Comparison of ENCODE assay signal across 8 cellular contexts in the genomic region with DNA sequence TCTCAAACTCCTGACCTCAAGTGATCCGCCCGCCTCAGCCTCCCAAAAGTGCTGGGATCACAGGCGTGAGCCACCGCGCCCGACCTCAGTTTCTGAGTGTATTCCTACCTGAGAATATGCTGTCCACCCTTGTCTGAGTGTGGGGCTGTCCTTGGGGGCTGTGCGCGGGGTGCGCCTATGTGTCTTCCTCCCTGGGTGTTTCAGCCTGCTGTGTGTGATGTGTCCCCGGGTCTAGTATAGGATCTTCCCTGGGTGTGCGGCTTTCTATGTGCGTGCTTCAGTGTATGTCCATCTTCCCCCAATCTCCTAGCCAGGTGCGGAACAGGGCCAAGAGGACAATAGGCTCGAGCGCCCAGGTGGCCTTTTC. TPM values are rescaled to one million over a fixed set of nuclear protein-coding genes. Genes with fewer than 3 reads are reported as not detected.
DNase-seq lines count a peak whose midpoint lies in the region; ATAC-seq and TF ChIP-seq lines count a peak whose summit lies in the region.

No MANE protein-coding gene starts in this region.

- no peak overlapping the region for H3K27ac Mint-ChIP-seq in activated naive CD8-positive, alpha-beta T cell treated with anti-CD3 and anti-CD28 coated beads, Interleukin-2, amount 10 ng/mL, durations not matched to agents 7 days and 5 days

- no peaks in the 10 kb centered on the region for H3K27me3 ChIP-seq in iPS DF 6.9 (ENCODE audit: control insufficient read depth, insufficient read depth, low read length)

- H3K27ac ChIP-seq in iPS DF 6.9 (ENCODE audit: low read length) (no peak overlapping the region), skin epidermis (peak overlapping the region in 19 of 21 experiments; percentile 14 to 91 (median 79))

- H3K4me3 ChIP-seq in GM12875 (ENCODE audit: low read depth, low read length) (peak overlapping the region; percentile 6), iPS DF 6.9 (ENCODE audit: low read length) (peak overlapping the region; percentile 45; the same call in 1 of the 2 replicates), skin epidermis (peak overlapping the region in 6 of 7 experiments; percentile 31 to 52 (median 40))

- no peak for DNase-seq in activated naive CD8-positive, alpha-beta T cell treated with anti-CD3 and anti-CD28 coated beads, Interleukin-2, amount 10 ng/mL, durations not matched to agents 7 days and 5 days
- DNase-seq in iPS DF 6.9 (ENCODE audit: low read depth, low spot score), result no peak
- no peak for DNase-seq in NCI-H2171 (lab: John Stamatoyannopoulos, UW)
- no peak for DNase-seq in dedifferentiated amniotic fluid mesenchymal stem cell (ENCODE audit: extremely low spot score)
- no peak for DNase-seq in cerebellum (ENCODE audit: low spot score)

- no peaks in the 10 kb centered on the region for H3K9me3 Mint-ChIP-seq in activated naive CD8-positive, alpha-beta T cell treated with anti-CD3 and anti-CD28 coated beads, Interleukin-2, amount 10 ng/mL, durations not matched to agents 7 days and 5 days

- H3K4me1 Mint-ChIP-seq in activated naive CD8-positive, alpha-beta T cell treated with anti-CD3 and anti-CD28 coated beads, Interleukin-2, amount 10 ng/mL, durations not matched to agents 7 days and 5 days, result peaks cover 15% of the 10 kb centered on the region

- POLR2A ChIA-PET in activated naive CD8-positive, alpha-beta T cell treated with anti-CD3 and anti-CD28 coated beads, Interleukin-2, amount 10 ng/mL, durations not matched to agents 7 days and 5 days (lab: Charles Lee), result interaction anchor here (1.3 to 3.2 kb wide), 3 partner anchors 8 to 45 kb away, joined by 3 to 14 read pairs (median 3); partner anchors contain the start of gene ID3

- no peak for ATAC-seq in activated naive CD8-positive, alpha-beta T cell treated with anti-CD3 and anti-CD28 coated beads, Interleukin-2, amount 10 ng/mL, durations not matched to agents 7 days and 5 days (ENCODE audit: low read depth)
- no peak for ATAC-seq in HG02678 (IDR thresholded peaks at IDR 0.05; ENCODE audit: unreplicated experiment)

- H3K4me3 Mint-ChIP-seq in activated naive CD8-positive, alpha-beta T cell treated with anti-CD3 and anti-CD28 coated beads, Interleukin-2, amount 10 ng/mL, durations not matched to agents 7 days and 5 days, result peak overlapping the region; percentile 68

- no peaks in the 10 kb centered on the region for H3K36me3 ChIP-seq in iPS DF 6.9 (ENCODE audit: control insufficient read depth, insufficient read depth, low read length)

- H3K36me3 Mint-ChIP-seq in activated naive CD8-positive, alpha-beta T cell treated with anti-CD3 and anti-CD28 coated beads, Interleukin-2, amount 10 ng/mL, durations not matched to agents 7 days and 5 days, result peaks cover 2% of the 10 kb centered on the region

- peaks cover 33% of the 10 kb centered on the region for H3K27me3 Mint-ChIP-seq in activated naive CD8-positive, alpha-beta T cell treated with anti-CD3 and anti-CD28 coated beads, Interleukin-2, amount 10 ng/mL, durations not matched to agents 7 days and 5 days

- H3K4me1 ChIP-seq in iPS DF 6.9 (ENCODE audit: control insufficient read depth, insufficient read depth, low read length), result peaks cover 8% of the 10 kb centered on the region; the same call in 1 of the 2 replicates

- WGBS in iPS DF 6.9 (ENCODE audit: insufficient coverage, insufficient read length), result no CpG with 5 or more reads among the region's 15 CpGs

- H3K9me3 ChIP-seq in iPS DF 6.9 (ENCODE audit: control insufficient read depth, insufficient read depth, low read length), result no peaks in the 10 kb centered on the region

- TF ChIP-seq CTCF in GM12875 (IDR thresholded peaks at IDR 0.05; ENCODE audit: borderline replicate concordance, insufficient read depth, low read depth, low read length), result no peak

RNA-seq across cellular contexts. Expression of gene ID3, which starts 8.3 kb away (rescaled TPM):
- 10 to 100 TPM; 44.0 to 51.1 TPM for total RNA-seq in activated naive CD8-positive, alpha-beta T cell treated with anti-CD3 and anti-CD28 coated beads, Interleukin-2, amount 10 ng/mL, durations not matched to agents 7 days and 5 days
- 33.6 TPM for total RNA-seq in cerebellum

RNA-seq across cellular contexts. Expression of gene E2F2, which starts 36.6 kb away (rescaled TPM):
- total RNA-seq in activated naive CD8-positive, alpha-beta T cell treated with anti-CD3 and anti-CD28 coated beads, Interleukin-2, amount 10 ng/mL, durations not matched to agents 7 days and 5 days, result 10 to 100 TPM; 44.2 to 45.1 TPM
- 3.1 TPM for total RNA-seq in cerebellum

Comparison
In these comparisons a context has a peak if more than half of its experiments do, and no peak if none do; other contexts are left out.
1. RNA of gene E2F2, which starts 36.6 kb away (total RNA-seq): 44.2 to 45.1 TPM in activated naive CD8-positive, alpha-beta T cell treated with anti-CD3 and anti-CD28 coated beads, Interleukin-2, amount 10 ng/mL, durations not matched to agents 7 days and 5 days; 3.1 TPM in cerebellum (single experiment); every median in the first group is over 10 times any median in the second.
2. Peak in every context shown above with its lines, with median percentiles within 50 percentile points of each other: H3K4me3 ChIP-seq.